Comparison of ENCODE assay signal across 1 cellular context in genomic region chr17:27339836-27340550, GRCh38.
TF ChIP-seq lines count a peak whose summit lies in the region.

No MANE protein-coding gene starts in this region.

TF ChIP-seq in GM23338, 12 proteins besides CTCF, POLR2A, EP300 and RAD21:
- TF ChIP-seq ZNF462 (CRISPR knock-in tag; IDR thresholded peaks at IDR 0.05) (no peak), REST (IDR thresholded peaks at IDR 0.05; ENCODE audit: unreplicated experiment) (no peak), EZH2phosphoT487 (IDR thresholded peaks at IDR 0.05; ENCODE audit: unreplicated experiment) (no peak), NANOG (IDR thresholded peaks at IDR 0.05; ENCODE audit: borderline replicate concordance) (no peak), STAT1 (IDR thresholded peaks at IDR 0.05; ENCODE audit: unreplicated experiment) (no peak), EZH2 (IDR thresholded peaks at IDR 0.05; ENCODE audit: low read depth, unreplicated experiment) (no peak), ZNF331 (CRISPR knock-in tag; IDR thresholded peaks at IDR 0.05; ENCODE audit: low read depth) (no peak), JUNB (IDR thresholded peaks at IDR 0.05; ENCODE audit: unreplicated experiment) (no peak), ETS1 (IDR thresholded peaks at IDR 0.05) (no peak), CREB1 (CRISPR knock-in tag; IDR thresholded peaks at IDR 0.05; ENCODE audit: low read depth) (no peak), ZNF114 (CRISPR knock-in tag; IDR thresholded peaks at IDR 0.05) (no peak), POLR2AphosphoS5 (IDR thresholded peaks at IDR 0.05; ENCODE audit: low read depth) (no peak)
TF ChIP-seq in GM23338: peak in this region for 0.
